In genomic region chr13:38697197-38697596, GRCh38 we compare ENCODE assay signal across 33 cellular contexts. TPM values are rescaled to one million over a fixed set of nuclear protein-coding genes. Genes with fewer than 3 reads are reported as not detected.
"Had no signal": no experiment of that assay in that cellular context is flagged by ENCODE, and none has a peak within 500 bp of the region (broad histone marks: within the 10 kb centered on the region; RNA-seq: fewer than 3 reads in every experiment).

No MANE protein-coding gene starts in this region.

- H3K27me3 Mint-ChIP-seq: activated CD4-positive, alpha-beta T cell treated with anti-CD3 and anti-CD28 coated beads for 36 hours; activated CD4-positive, alpha-beta T cell treated with anti-CD3 and anti-CD28 coated beads, Interleukin-2, amount 10 ng/mL, durations not matched to agents 24 days and 14 days; activated CD8-positive, alpha-beta memory T cell treated with anti-CD3 and anti-CD28 coated beads, Interleukin-2, amount 10 ng/mL, durations not matched to agents 7 days and 5 days; activated naive CD4-positive, alpha-beta T cell treated with anti-CD3 and anti-CD28 coated beads, Interleukin-2, amount 50 U/mL, for 24 hours; activated naive CD8-positive, alpha-beta T cell treated with anti-CD3 and anti-CD28 coated beads for 36 hours; activated naive CD8-positive, alpha-beta T cell treated with anti-CD3 and anti-CD28 coated beads, Interleukin-2, amount 50 U/mL, for 24 hours had no signal

- H3K27me3 ChIP-seq: adrenal gland, body of pancreas, colonic mucosa, esophagus squamous epithelium had no signal

- H3K9me3 Mint-ChIP-seq: activated CD4-positive, alpha-beta memory T cell treated with anti-CD3 and anti-CD28 coated beads for 36 hours; activated CD4-positive, alpha-beta T cell treated with anti-CD3 and anti-CD28 coated beads, Interleukin-2, amount 10 ng/mL, durations not matched to agents 24 days and 14 days; activated naive CD4-positive, alpha-beta T cell treated with anti-CD3 and anti-CD28 coated beads for 36 hours; activated naive CD4-positive, alpha-beta T cell treated with anti-CD3 and anti-CD28 coated beads, Interleukin-2, amount 50 U/mL, for 24 hours; activated naive CD8-positive, alpha-beta T cell treated with anti-CD3 and anti-CD28 coated beads for 36 hours; activated T-helper 1 cell treated with anti-CD3 and anti-CD28 coated beads, Interleukin-12 subunit alpha, Interleukin-12 subunit beta, Interleukin-2, Interleukin-4 antibody, amounts not matched to agents 30 ng/mL and 10 ng/mL and 1 ng/mL, durations not matched to agents 14 hours and 24 hours and 36 hours; activated T-helper 2 cell treated with anti-CD3 and anti-CD28 coated beads, Interferon-gamma antibody, Interleukin-2, Interleukin-4, amounts not matched to agents 10 μg/mL and 5 μg/mL and 100 μg/mL, durations not matched to agents 14 hours and 24 hours and 36 hours had no signal

- H3K36me3 Mint-ChIP-seq: activated CD4-positive, alpha-beta memory T cell treated with anti-CD3 and anti-CD28 coated beads for 36 hours; activated CD8-positive, alpha-beta memory T cell treated with anti-CD3 and anti-CD28 coated beads, Interleukin-2, amount 10 ng/mL, durations not matched to agents 7 days and 5 days; activated naive CD4-positive, alpha-beta T cell treated with anti-CD3 and anti-CD28 coated beads, Interleukin-2, amount 50 U/mL, for 24 hours; activated naive CD8-positive, alpha-beta T cell treated with anti-CD3 and anti-CD28 coated beads for 36 hours had no signal

- H3K4me1 ChIP-seq: adrenal gland, body of pancreas, colonic mucosa, esophagus squamous epithelium had no signal

- H3K36me3 ChIP-seq: adrenal gland, colonic mucosa, esophagus squamous epithelium had no signal

- H3K4me3 ChIP-seq: adrenal gland, body of pancreas, colonic mucosa, esophagus squamous epithelium had no signal

- ATAC-seq: activated CD4-positive, alpha-beta T cell treated with anti-CD3 and anti-CD28 coated beads for 36 hours; activated CD8-positive, alpha-beta memory T cell treated with anti-CD3 and anti-CD28 coated beads, Interleukin-2, amount 10 ng/mL, durations not matched to agents 7 days and 5 days; activated CD8-positive, alpha-beta T cell treated with anti-CD3 and anti-CD28 coated beads, Interleukin-2, amount 10 ng/mL, durations not matched to agents 7 days and 5 days; activated naive CD8-positive, alpha-beta T cell treated with anti-CD3 and anti-CD28 coated beads, Interleukin-2, amount 50 U/mL, for 24 hours; body of pancreas had no signal

- FAIRE-seq: endometrium, endothelial cell of umbilical vein had no signal

- H3K27ac ChIP-seq: adrenal gland, body of pancreas, colonic mucosa, epithelial cell of prostate, esophagus squamous epithelium had no signal

- H3K4me1 Mint-ChIP-seq: activated CD4-positive, alpha-beta T cell treated with anti-CD3 and anti-CD28 coated beads for 36 hours; activated CD4-positive, alpha-beta T cell treated with anti-CD3 and anti-CD28 coated beads, Interleukin-2, amount 10 ng/mL, durations not matched to agents 24 days and 14 days; activated CD8-positive, alpha-beta memory T cell treated with anti-CD3 and anti-CD28 coated beads, Interleukin-2, amount 10 ng/mL, durations not matched to agents 7 days and 5 days; activated naive CD4-positive, alpha-beta T cell treated with anti-CD3 and anti-CD28 coated beads, Interleukin-2, amount 50 U/mL, for 24 hours; activated naive CD8-positive, alpha-beta T cell treated with anti-CD3 and anti-CD28 coated beads for 36 hours; activated naive CD8-positive, alpha-beta T cell treated with anti-CD3 and anti-CD28 coated beads, Interleukin-2, amount 50 U/mL, for 24 hours had no signal

- DNase-seq: activated CD4-positive, alpha-beta memory T cell treated with anti-CD3 and anti-CD28 coated beads for 36 hours; activated CD4-positive, alpha-beta T cell treated with anti-CD3 and anti-CD28 coated beads for 36 hours; activated CD4-positive, alpha-beta T cell treated with anti-CD3 and anti-CD28 coated beads, Interleukin-2, amount 10 ng/mL, durations not matched to agents 24 days and 14 days; activated CD4-positive, CD25-positive, alpha-beta regulatory T cell; activated CD4-positive, CD25-positive, alpha-beta regulatory T cell treated with anti-CD3 and anti-CD28 coated beads, Interleukin-2, amount 50 U/mL, for 72 hours; activated CD8-positive, alpha-beta memory T cell treated with anti-CD3 and anti-CD28 coated beads, Interleukin-2, amount 10 ng/mL, durations not matched to agents 7 days and 5 days; activated CD8-positive, alpha-beta memory T cell treated with anti-CD3 and anti-CD28 coated beads, Interleukin-2, amount 50 U/mL, for 4 hours; activated CD8-positive, alpha-beta T cell treated with anti-CD3 and anti-CD28 coated beads, Interleukin-2, amount 10 ng/mL, durations not matched to agents 7 days and 5 days; activated effector memory CD4-positive, alpha-beta T cell treated with anti-CD3 and anti-CD28 coated beads, Interleukin-2, amount 50 U/mL, for 16 hours; activated naive CD4-positive, alpha-beta T cell treated with anti-CD3 and anti-CD28 coated beads for 36 hours; activated naive CD8-positive, alpha-beta T cell treated with anti-CD3 and anti-CD28 coated beads for 36 hours; activated naive CD8-positive, alpha-beta T cell treated with anti-CD3 and anti-CD28 coated beads, Interleukin-2, amount 50 U/mL, for 24 hours; activated T-cell treated with anti-CD3 and anti-CD28 coated beads, Interleukin-2, amount 50 U/mL, for 1 hour; activated T-cell treated with anti-CD3 and anti-CD28 coated beads, Interleukin-2, amount 50 U/mL, for 48 hours; adrenal gland; amygdala; aorta; body of pancreas; central memory CD4-positive, alpha-beta T cell; cerebellar nuclear complex; colonic mucosa; effector CD8-positive, alpha-beta T cell; esophagus squamous epithelium; T-helper 2 cell had no signal

- H3K4me3 Mint-ChIP-seq: activated CD4-positive, alpha-beta memory T cell treated with anti-CD3 and anti-CD28 coated beads for 36 hours; activated CD4-positive, alpha-beta T cell treated with anti-CD3 and anti-CD28 coated beads for 36 hours; activated CD4-positive, alpha-beta T cell treated with anti-CD3 and anti-CD28 coated beads, Interleukin-2, amount 10 ng/mL, durations not matched to agents 24 days and 14 days; activated CD8-positive, alpha-beta memory T cell treated with anti-CD3 and anti-CD28 coated beads, Interleukin-2, amount 10 ng/mL, durations not matched to agents 7 days and 5 days; activated CD8-positive, alpha-beta T cell treated with anti-CD3 and anti-CD28 coated beads, Interleukin-2, amount 10 ng/mL, durations not matched to agents 7 days and 5 days; activated naive CD4-positive, alpha-beta T cell treated with anti-CD3 and anti-CD28 coated beads for 36 hours; activated naive CD4-positive, alpha-beta T cell treated with anti-CD3 and anti-CD28 coated beads, Interleukin-2, amount 50 U/mL, for 24 hours; activated naive CD8-positive, alpha-beta T cell treated with anti-CD3 and anti-CD28 coated beads for 36 hours; activated naive CD8-positive, alpha-beta T cell treated with anti-CD3 and anti-CD28 coated beads, Interleukin-2, amount 50 U/mL, for 24 hours; activated T-helper 1 cell treated with anti-CD3 and anti-CD28 coated beads, Interleukin-12 subunit alpha, Interleukin-12 subunit beta, Interleukin-2, Interleukin-4 antibody, amounts not matched to agents 30 ng/mL and 10 ng/mL and 1 ng/mL, durations not matched to agents 14 hours and 24 hours and 36 hours had no signal

- H3K27ac Mint-ChIP-seq: activated CD4-positive, alpha-beta memory T cell treated with anti-CD3 and anti-CD28 coated beads for 36 hours; activated CD4-positive, alpha-beta T cell treated with anti-CD3 and anti-CD28 coated beads for 36 hours; activated CD4-positive, alpha-beta T cell treated with anti-CD3 and anti-CD28 coated beads, Interleukin-2, amount 10 ng/mL, durations not matched to agents 24 days and 14 days; activated CD8-positive, alpha-beta memory T cell treated with anti-CD3 and anti-CD28 coated beads, Interleukin-2, amount 10 ng/mL, durations not matched to agents 7 days and 5 days; activated CD8-positive, alpha-beta T cell treated with anti-CD3 and anti-CD28 coated beads, Interleukin-2, amount 10 ng/mL, durations not matched to agents 7 days and 5 days; activated naive CD4-positive, alpha-beta T cell treated with anti-CD3 and anti-CD28 coated beads for 36 hours; activated naive CD4-positive, alpha-beta T cell treated with anti-CD3 and anti-CD28 coated beads, Interleukin-2, amount 50 U/mL, for 24 hours; activated naive CD8-positive, alpha-beta T cell treated with anti-CD3 and anti-CD28 coated beads for 36 hours; activated naive CD8-positive, alpha-beta T cell treated with anti-CD3 and anti-CD28 coated beads, Interleukin-2, amount 50 U/mL, for 24 hours; activated T-helper 1 cell treated with anti-CD3 and anti-CD28 coated beads, Interleukin-12 subunit alpha, Interleukin-12 subunit beta, Interleukin-2, Interleukin-4 antibody, amounts not matched to agents 30 ng/mL and 10 ng/mL and 1 ng/mL, durations not matched to agents 14 hours and 24 hours and 36 hours; activated T-helper 2 cell treated with anti-CD3 and anti-CD28 coated beads, Interferon-gamma antibody, Interleukin-2, Interleukin-4, amounts not matched to agents 10 μg/mL and 5 μg/mL and 100 μg/mL, durations not matched to agents 14 hours and 24 hours and 36 hours had no signal

- H3K9me3 ChIP-seq: adrenal gland, body of pancreas, colonic mucosa, esophagus squamous epithelium had no signal

RNA-seq across cellular contexts. Expression of gene FREM2, which starts 10.3 kb away (rescaled TPM):
- total RNA-seq: activated CD4-positive, alpha-beta memory T cell treated with anti-CD3 and anti-CD28 coated beads for 36 hours; activated CD4-positive, alpha-beta T cell treated with anti-CD3 and anti-CD28 coated beads for 36 hours; activated CD8-positive, alpha-beta memory T cell treated with anti-CD3 and anti-CD28 coated beads for 36 hours; activated CD8-positive, alpha-beta T cell treated with anti-CD3 and anti-CD28 coated beads, Interleukin-2, amount 10 ng/mL, durations not matched to agents 7 days and 5 days; activated naive CD4-positive, alpha-beta T cell treated with anti-CD3 and anti-CD28 coated beads for 36 hours; activated naive CD8-positive, alpha-beta T cell treated with anti-CD3 and anti-CD28 coated beads for 36 hours; dermis microvascular lymphatic vessel endothelial cell; endothelial cell of umbilical vein; fibroblast of villous mesenchyme had no signal
- polyA plus RNA-seq: aorta had no signal
